In genomic region chr1:26972390-26972789, GRCh38 we compare ENCODE assay signal across 1 cellular context.
TF ChIP-seq lines count a peak whose summit lies in the region.

No MANE protein-coding gene starts in this region.

TF ChIP-seq in K562, 482 proteins besides CTCF, POLR2A, EP300 and RAD21:
- no peak for TF ChIP-seq IRF1 (CRISPR knock-in tag; IDR thresholded peaks at IDR 0.05; ENCODE audit: borderline replicate concordance)
- TF ChIP-seq PREB (CRISPR knock-in tag; IDR thresholded peaks at IDR 0.05), result no peak
- no peak for TF ChIP-seq ZNF316 (IDR thresholded peaks at IDR 0.05)
